ENCODE assay signal across 14 cellular contexts in the genomic region with DNA sequence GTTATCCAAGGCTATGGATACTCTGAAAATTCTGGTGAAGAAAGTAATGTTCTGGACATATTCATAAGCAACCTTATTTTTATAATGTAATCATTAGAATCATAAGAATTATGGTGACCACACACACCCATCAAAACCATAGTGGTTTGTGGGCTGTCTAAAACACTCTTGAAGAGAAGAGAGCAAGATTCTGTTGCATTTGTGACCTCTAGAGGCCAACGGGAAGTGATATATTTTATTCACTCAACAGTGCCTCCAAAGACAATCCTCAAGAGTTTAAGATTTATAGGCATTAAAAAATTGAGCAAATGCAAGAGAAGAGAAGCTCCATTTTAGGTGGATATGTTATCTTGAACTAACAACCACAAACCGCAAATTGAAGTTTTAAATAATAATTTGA.
DNase-seq lines count a peak whose midpoint lies in the region; ATAC-seq, FAIRE-seq and TF ChIP-seq lines count a peak whose summit lies in the region.
"Had no signal": no experiment of that assay in that cellular context is flagged by ENCODE, and none has a peak within 500 bp of the region (broad histone marks: within the 10 kb centered on the region; RNA-seq: fewer than 3 reads in every experiment).

No MANE protein-coding gene starts in this region.

- intact Hi-C loops in left lung (cut with DNase I) = no loop called here
- intact Hi-C loops in posterior cingulate gyrus (cut with DNase I) = no loop called here

- H3K36me3 Mint-ChIP-seq in activated T-cell treated with anti-CD3 and anti-CD28 coated beads, Interleukin-2, amount 50 U/mL, for 24 hours (ENCODE audit: low read depth) = no peaks in the 10 kb centered on the region
- H3K36me3 Mint-ChIP-seq: CD14-positive monocyte had no signal

- H3K27ac Mint-ChIP-seq in activated T-cell treated with anti-CD3 and anti-CD28 coated beads, Interleukin-2, amount 50 U/mL, for 24 hours = no peak overlapping the region
- H3K27ac Mint-ChIP-seq: activated B cell treated with CpG ODN at 0.5 μM for 24 hours; CD14-positive monocyte; stimulated activated naive CD8-positive, alpha-beta T cell treated with anti-CD3 and anti-CD28 coated beads, Interleukin-15, amount 100 ng/mL, for 72 hours had no signal

- no peaks in the 10 kb centered on the region for H3K36me3 ChIP-seq in left lung

- ATAC-seq in left lung = peak; percentile 53
- no peak for ATAC-seq in stimulated activated naive CD8-positive, alpha-beta T cell treated with anti-CD3 and anti-CD28 coated beads, Interleukin-15, Interleukin-2, amounts not matched to agents 100 U/mL and 50 U/mL, for 24 hours
- ATAC-seq: stimulated activated naive CD8-positive, alpha-beta T cell treated with anti-CD3 and anti-CD28 coated beads, Interleukin-15, amount 100 ng/mL, for 72 hours had no signal

- H3K27me3 ChIP-seq in left lung = no peaks in the 10 kb centered on the region

- no peak overlapping the region for H3K4me3 ChIP-seq in left lung

- no peaks in the 10 kb centered on the region for H3K4me1 ChIP-seq in left lung

- no peak overlapping the region for H3K4me3 Mint-ChIP-seq in activated T-cell treated with anti-CD3 and anti-CD28 coated beads, Interleukin-2, amount 50 U/mL, for 24 hours
- H3K4me3 Mint-ChIP-seq: activated B cell treated with CpG ODN at 0.5 μM for 24 hours; CD14-positive monocyte; stimulated activated naive CD8-positive, alpha-beta T cell treated with anti-CD3 and anti-CD28 coated beads, Interleukin-15, amount 100 ng/mL, for 72 hours had no signal

- DNase-seq in D721Med (ENCODE audit: insufficient read length, low spot score) (no peak), LHCN-M2 (ENCODE audit: low read depth) (peak; percentile 20), amniotic epithelial cell (ENCODE audit: low read depth) (peak; percentile 4), left lung (no peak), posterior cingulate gyrus (no peak)
- no peak for DNase-seq in stimulated activated naive CD8-positive, alpha-beta T cell treated with anti-CD3 and anti-CD28 coated beads, Interleukin-15, Interleukin-2, amounts not matched to agents 100 U/mL and 50 U/mL, for 24 hours
- DNase-seq in stimulated activated CD4-positive, alpha-beta T cell treated with anti-CD3 and anti-CD28 coated beads, Interleukin-2, amount 100 ng/mL, for 48 hours = no peak
- DNase-seq in activated T-cell treated with anti-CD3 and anti-CD28 coated beads, Interleukin-2, amount 50 U/mL, for 24 hours = no peak
- DNase-seq: activated B cell treated with CpG ODN at 0.5 μM for 24 hours; activated T-cell treated with anti-CD3 and anti-CD28 coated beads for 4 hours; IMR-90; SIG-M5; stimulated activated naive CD8-positive, alpha-beta T cell treated with anti-CD3 and anti-CD28 coated beads, Interleukin-15, amount 100 ng/mL, for 72 hours had no signal

- TF ChIP-seq CTCF in D721Med (IDR thresholded peaks at IDR 0.05; ENCODE audit: insufficient read depth, missing control alignments) = peak; percentile 5
- TF ChIP-seq CTCF in left lung (IDR thresholded peaks at IDR 0.05) = no peak

- H3K27ac ChIP-seq in left lung = no peak overlapping the region

- no peak for FAIRE-seq in D721Med (lab: Jason Lieb, UNC)

- H3K9me3 ChIP-seq in left lung = no peaks in the 10 kb centered on the region

- no peaks in the 10 kb centered on the region for H3K4me1 Mint-ChIP-seq in activated T-cell treated with anti-CD3 and anti-CD28 coated beads, Interleukin-2, amount 50 U/mL, for 24 hours (ENCODE audit: low read depth)
- H3K4me1 Mint-ChIP-seq: activated B cell treated with CpG ODN at 0.5 μM for 24 hours; CD14-positive monocyte; stimulated activated naive CD8-positive, alpha-beta T cell treated with anti-CD3 and anti-CD28 coated beads, Interleukin-15, amount 100 ng/mL, for 72 hours had no signal

- no peaks in the 10 kb centered on the region for H3K27me3 Mint-ChIP-seq in activated T-cell treated with anti-CD3 and anti-CD28 coated beads, Interleukin-2, amount 50 U/mL, for 24 hours

- no peaks in the 10 kb centered on the region for H3K9me3 Mint-ChIP-seq in activated T-cell treated with anti-CD3 and anti-CD28 coated beads, Interleukin-2, amount 50 U/mL, for 24 hours
- H3K9me3 Mint-ChIP-seq: stimulated activated naive CD8-positive, alpha-beta T cell treated with anti-CD3 and anti-CD28 coated beads, Interleukin-15, amount 100 ng/mL, for 72 hours had no signal

Comparison
In these comparisons a context has a peak if more than half of its experiments do, and no peak if none do; other contexts are left out.
1. DNase-seq: peak in LHCN-M2 (single experiment) and amniotic epithelial cell (single experiment); none in D721Med (single experiment), left lung (0 of 2), stimulated activated naive CD8-positive, alpha-beta T cell treated with anti-CD3 and anti-CD28 coated beads, Interleukin-15, Interleukin-2, amounts not matched to agents 100 U/mL and 50 U/mL, for 24 hours (single experiment), stimulated activated CD4-positive, alpha-beta T cell treated with anti-CD3 and anti-CD28 coated beads, Interleukin-2, amount 100 ng/mL, for 48 hours (0 of 2), activated T-cell treated with anti-CD3 and anti-CD28 coated beads, Interleukin-2, amount 50 U/mL, for 24 hours (single experiment) and posterior cingulate gyrus (0 of 10).